Comparison of ENCODE assay signal across 27 cellular contexts in the genomic region with DNA sequence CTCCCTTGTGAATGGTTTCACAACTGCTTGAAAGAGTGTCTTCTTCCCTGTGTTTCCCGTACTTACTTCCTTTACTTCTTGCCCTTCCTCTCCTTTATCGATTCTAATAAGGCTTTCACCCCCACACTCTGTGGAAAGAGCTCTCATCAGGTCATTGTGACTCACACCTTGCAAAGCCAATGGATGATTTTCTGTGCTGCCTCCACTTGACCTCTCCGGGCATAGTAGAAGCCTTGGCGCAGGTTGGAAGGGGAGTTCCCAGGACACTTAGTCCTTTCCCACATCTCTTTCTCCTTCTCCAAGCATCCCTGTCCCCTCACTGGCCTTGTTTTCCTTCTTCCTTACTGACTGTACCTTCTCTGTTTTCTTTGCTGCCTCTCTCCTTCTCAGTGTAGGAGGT. TPM values are rescaled to one million over a fixed set of nuclear protein-coding genes. Genes with fewer than 3 reads are reported as not detected.
DNase-seq lines count a peak whose midpoint lies in the region; ATAC-seq, FAIRE-seq and TF ChIP-seq lines count a peak whose summit lies in the region.
"Had no signal": no experiment of that assay in that cellular context is flagged by ENCODE, and none has a peak within 500 bp of the region (broad histone marks: within the 10 kb centered on the region; RNA-seq: fewer than 3 reads in every experiment).

No MANE protein-coding gene starts in this region.

- peak; percentile 62 for DNase-seq in HK-2 (ENCODE audit: unreplicated experiment)
- DNase-seq in astrocyte (ENCODE audit: low read depth), result no peak
- DNase-seq in renal cortical epithelial cell (ENCODE audit: low read depth), result peak; percentile 79
- DNase-seq in stomach, result no peak
- DNase-seq in activated T-cell treated with anti-CD3 and anti-CD28 coated beads, Interleukin-2, amount 50 U/mL, for 72 hours, result no peak
- DNase-seq: activated CD4-positive, alpha-beta T cell treated with anti-CD3 and anti-CD28 coated beads for 48 hours; activated T-cell treated with anti-CD3 and anti-CD28 coated beads, Interleukin-2, amount 50 U/mL, for 24 hours; adrenal gland; CD4-positive, CD25-positive, alpha-beta regulatory T cell; cortex of kidney; DMS153; GF-D8; NCI-H1105 treated with DMSO at 0.1 percent for 48 hours; NCI-H2029; NCI-H526 treated with DMSO at 0.1 percent for 48 hours; SK-N-SH; stimulated activated CD8-positive, alpha-beta memory T cell treated with anti-CD3 and anti-CD28 coated beads, Interleukin-4, amount 100 ng/mL, for 48 hours had no signal

- peak overlapping the region in 1 of 11 experiments; percentile 15; a peak in 2 of 22 replicates for H3K9ac ChIP-seq in BLaER1 treated with 17β-estradiol and CSF1 and Interleukin-3, amounts not matched to agents 10 nM and 100 nM
- H3K9ac ChIP-seq in astrocyte (ENCODE audit: low read length), result no peak overlapping the region
- H3K9ac ChIP-seq: SK-N-SH had no signal

- H3K4me1 ChIP-seq in BLaER1 treated with 17β-estradiol and CSF1 and Interleukin-3, amounts not matched to agents 10 nM and 100 nM, result peaks cover 39 to 100% (median 92%) of the 10 kb centered on the region in 10 experiments
- H3K4me1 ChIP-seq in astrocyte (ENCODE audit: insufficient read depth, low read length) (peaks cover 12% of the 10 kb centered on the region), stomach (peaks cover 29 to 50% (median 38%) of the 10 kb centered on the region in 4 donors)

- H3K27ac Mint-ChIP-seq in astrocyte (ENCODE audit: unreplicated experiment), result peak overlapping the region; percentile 68
- no peak overlapping the region for H3K27ac Mint-ChIP-seq in activated T-cell treated with anti-CD3 and anti-CD28 coated beads, Interleukin-2, amount 50 U/mL, for 72 hours
- H3K27ac Mint-ChIP-seq: activated T-cell treated with anti-CD3 and anti-CD28 coated beads, Interleukin-2, amount 50 U/mL, for 24 hours; progenitor cell of endocrine pancreas; T-helper 2 cell treated with Interferon-gamma antibody and Interleukin-4, amounts not matched to agents 5 μg/mL and 100 μg/mL, for 36 hours had no signal

- no peak overlapping the region for H3K4me3 Mint-ChIP-seq in astrocyte (ENCODE audit: unreplicated experiment)
- H3K4me3 Mint-ChIP-seq in activated T-cell treated with anti-CD3 and anti-CD28 coated beads, Interleukin-2, amount 50 U/mL, for 72 hours, result no peak overlapping the region
- H3K4me3 Mint-ChIP-seq: activated T-cell treated with anti-CD3 and anti-CD28 coated beads, Interleukin-2, amount 50 U/mL, for 24 hours; CD4-positive, CD25-positive, alpha-beta regulatory T cell; T-helper 2 cell treated with Interferon-gamma antibody and Interleukin-4, amounts not matched to agents 5 μg/mL and 100 μg/mL, for 36 hours had no signal

- no peaks in the 10 kb centered on the region for H3K36me3 Mint-ChIP-seq in astrocyte (ENCODE audit: low read depth, unreplicated experiment)
- no peaks in the 10 kb centered on the region for H3K36me3 Mint-ChIP-seq in activated T-cell treated with anti-CD3 and anti-CD28 coated beads, Interleukin-2, amount 50 U/mL, for 72 hours (ENCODE audit: insufficient read depth in 2 of 2)
- H3K36me3 Mint-ChIP-seq: CD4-positive, CD25-positive, alpha-beta regulatory T cell had no signal

- intact Hi-C loops in stomach (cut with DNase I; ENCODE audit: low total_unique reads), result no loop called here

- no peak for FAIRE-seq in astrocyte (lab: Jason Lieb, UNC)
- FAIRE-seq: H54, keratinocyte had no signal

- H3K36me3 ChIP-seq in BLaER1 treated with 17β-estradiol and CSF1 and Interleukin-3, amounts not matched to agents 10 nM and 100 nM, result no peaks in the 10 kb centered on the region
- H3K36me3 ChIP-seq in astrocyte (ENCODE audit: insufficient read depth, low read length) (no peaks in the 10 kb centered on the region), stomach (no peaks in the 10 kb centered on the region)
- H3K36me3 ChIP-seq: adrenal gland, upper lobe of left lung had no signal

- TF ChIP-seq CTCF in astrocyte (IDR thresholded peaks at IDR 0.05; ENCODE audit: insufficient read depth, low read depth, low read length) (no peak), stomach (IDR thresholded peaks at IDR 0.05) (no peak)

- TF ChIP-seq POLR2A in stomach (IDR thresholded peaks at IDR 0.05), result no peak

- peaks cover 3% of the 10 kb centered on the region for H3K27me3 Mint-ChIP-seq in astrocyte (ENCODE audit: low read depth, unreplicated experiment)
- no peaks in the 10 kb centered on the region for H3K27me3 Mint-ChIP-seq in activated T-cell treated with anti-CD3 and anti-CD28 coated beads, Interleukin-2, amount 50 U/mL, for 72 hours (ENCODE audit: low read depth)

- no peak overlapping the region for H2AFZ ChIP-seq in astrocyte (ENCODE audit: low read depth, low read length)

- peaks cover 29% of the 10 kb centered on the region for H3K4me1 Mint-ChIP-seq in astrocyte (ENCODE audit: low read depth, unreplicated experiment)
- H3K4me1 Mint-ChIP-seq in activated T-cell treated with anti-CD3 and anti-CD28 coated beads, Interleukin-2, amount 50 U/mL, for 72 hours (ENCODE audit: low read depth), result peaks cover 5% of the 10 kb centered on the region

- TF ChIP-seq EP300 in stomach (IDR thresholded peaks at IDR 0.05), result no peak

- peaks cover 0 to 8% (median 4%) of the 10 kb centered on the region in 11 experiments; a peak in 7 of 22 replicates for H3K9me3 ChIP-seq in BLaER1 treated with 17β-estradiol and CSF1 and Interleukin-3, amounts not matched to agents 10 nM and 100 nM (replicated peaks in 1 of 11)
- H3K9me3 ChIP-seq in astrocyte (ENCODE audit: insufficient read depth, low read depth, low read length), result no peaks in the 10 kb centered on the region
- no peaks in the 10 kb centered on the region for H3K9me3 ChIP-seq in stomach
- H3K9me3 ChIP-seq: adrenal gland, SK-N-SH, upper lobe of left lung had no signal

- H3K9me3 Mint-ChIP-seq in astrocyte (ENCODE audit: unreplicated experiment), result peaks cover 6% of the 10 kb centered on the region
- H3K9me3 Mint-ChIP-seq in activated T-cell treated with anti-CD3 and anti-CD28 coated beads, Interleukin-2, amount 50 U/mL, for 72 hours, result no peaks in the 10 kb centered on the region
- H3K9me3 Mint-ChIP-seq: activated T-cell treated with anti-CD3 and anti-CD28 coated beads, Interleukin-2, amount 50 U/mL, for 24 hours; T-helper 2 cell treated with Interferon-gamma antibody and Interleukin-4, amounts not matched to agents 5 μg/mL and 100 μg/mL, for 36 hours had no signal

- peak overlapping the region in 6 of 11 experiments; percentile 29 to 57 (median 47); a peak in 9 of 22 replicates for H3K27ac ChIP-seq in BLaER1 treated with 17β-estradiol and CSF1 and Interleukin-3, amounts not matched to agents 10 nM and 100 nM
- H3K27ac ChIP-seq in astrocyte (ENCODE audit: low read depth, low read length) (no peak overlapping the region), stomach (no peak overlapping the region)
- H3K27ac ChIP-seq: adrenal gland, RWPE1, upper lobe of left lung had no signal

- ATAC-seq in GM18861 (IDR thresholded peaks at IDR 0.05; ENCODE audit: unreplicated experiment) (no peak), HG02759 (IDR thresholded peaks at IDR 0.05; ENCODE audit: unreplicated experiment) (no peak)
- no peak for ATAC-seq in activated T-cell treated with anti-CD3 and anti-CD28 coated beads, Interleukin-2, amount 50 U/mL, for 72 hours (replicated peaks in 1 of 2)

- no peaks in the 10 kb centered on the region for H3K27me3 ChIP-seq in BLaER1 treated with 17β-estradiol and CSF1 and Interleukin-3, amounts not matched to agents 10 nM and 100 nM
- H3K27me3 ChIP-seq in astrocyte (ENCODE audit: insufficient read depth, low read length) (no peaks in the 10 kb centered on the region), stomach (no peaks in the 10 kb centered on the region)
- H3K27me3 ChIP-seq: adrenal gland, upper lobe of left lung had no signal

- peak overlapping the region in 9 of 11 experiments; percentile 30 to 96 (median 71); a peak in 17 of 22 replicates for H3K4me2 ChIP-seq in BLaER1 treated with 17β-estradiol and CSF1 and Interleukin-3, amounts not matched to agents 10 nM and 100 nM
- no peak overlapping the region for H3K4me2 ChIP-seq in astrocyte (ENCODE audit: low read length)

- no peaks in the 10 kb centered on the region for H4K20me1 ChIP-seq in BLaER1 treated with 17β-estradiol and CSF1 and Interleukin-3, amounts not matched to agents 10 nM and 100 nM
- H4K20me1 ChIP-seq in astrocyte (ENCODE audit: insufficient read depth, low read length), result no peaks in the 10 kb centered on the region

- no peaks in the 10 kb centered on the region for H3K79me2 ChIP-seq in astrocyte (ENCODE audit: insufficient read depth, low read length)

- no peak overlapping the region for H3K4me3 ChIP-seq in BLaER1 treated with 17β-estradiol and CSF1 and Interleukin-3, amounts not matched to agents 10 nM and 100 nM
- H3K4me3 ChIP-seq in astrocyte (ENCODE audit: insufficient read depth, low read depth, low read length) (no peak overlapping the region), stomach (no peak overlapping the region)
- H3K4me3 ChIP-seq: adrenal gland, upper lobe of left lung had no signal

- WGBS in stomach, 5 donors, result 89 to 96% (median 94%) methylated on average over 4 of the region's 4 CpGs

RNA-seq across cellular contexts. Expression of gene TSPAN15, which starts 6.2 kb away (rescaled TPM):
- total RNA-seq in astrocyte (8.7 and 9.4 TPM in 2 replicates), renal cortical epithelial cell (56.6 and 63.0 TPM in 2 replicates), stomach (100 to 1,000 TPM in 1 of 5 donors, 10 to 100 TPM in 4; 23.5 to 153 (median 97.4) TPM)
- polyA plus RNA-seq in stomach, result 10 to 100 TPM; 35.4 to 67.8 (median 55.8) TPM
- total RNA-seq in activated T-cell treated with anti-CD3 and anti-CD28 coated beads, Interleukin-2, amount 50 U/mL, for 72 hours, result 1 to 10 TPM; 1.5 to 1.8 TPM

RNA-seq across cellular contexts. Expression of gene TACR2, which starts 28.4 kb away (rescaled TPM):
- total RNA-seq in astrocyte, result not detected in 2 replicates
- total RNA-seq in renal cortical epithelial cell, result 0.05 TPM in 1 of 2 replicates, not detected in the other
- 100 to 1,000 TPM in 1 of 5 donors, 10 to 100 TPM in 3, 1 to 10 TPM in 1; 5.7 to 133 (median 14.3) TPM for total RNA-seq in stomach
- polyA plus RNA-seq in stomach, result 10 to 100 TPM in 1 of 3 donors, under 1 TPM in 1, not detected in 1; 0.56 to 67.8 TPM
- not detected for total RNA-seq in activated T-cell treated with anti-CD3 and anti-CD28 coated beads, Interleukin-2, amount 50 U/mL, for 72 hours
- total RNA-seq: activated CD8-positive, alpha-beta memory T cell treated with anti-CD3 and anti-CD28 coated beads for 36 hours; CD4-positive, CD25-positive, alpha-beta regulatory T cell; progenitor cell of endocrine pancreas had no signal

Comparison
In these comparisons a context has a peak if more than half of its experiments do, and no peak if none do; other contexts are left out.
1. H3K27ac ChIP-seq: peak in BLaER1 treated with 17β-estradiol and CSF1 and Interleukin-3, amounts not matched to agents 10 nM and 100 nM (6 of 11); none in astrocyte (single experiment) and stomach (0 of 5).
2. DNase-seq: peak in HK-2 (single experiment) and renal cortical epithelial cell (single experiment); none in astrocyte (single experiment), stomach (single experiment) and activated T-cell treated with anti-CD3 and anti-CD28 coated beads, Interleukin-2, amount 50 U/mL, for 72 hours (0 of 2).